In the genomic region with DNA sequence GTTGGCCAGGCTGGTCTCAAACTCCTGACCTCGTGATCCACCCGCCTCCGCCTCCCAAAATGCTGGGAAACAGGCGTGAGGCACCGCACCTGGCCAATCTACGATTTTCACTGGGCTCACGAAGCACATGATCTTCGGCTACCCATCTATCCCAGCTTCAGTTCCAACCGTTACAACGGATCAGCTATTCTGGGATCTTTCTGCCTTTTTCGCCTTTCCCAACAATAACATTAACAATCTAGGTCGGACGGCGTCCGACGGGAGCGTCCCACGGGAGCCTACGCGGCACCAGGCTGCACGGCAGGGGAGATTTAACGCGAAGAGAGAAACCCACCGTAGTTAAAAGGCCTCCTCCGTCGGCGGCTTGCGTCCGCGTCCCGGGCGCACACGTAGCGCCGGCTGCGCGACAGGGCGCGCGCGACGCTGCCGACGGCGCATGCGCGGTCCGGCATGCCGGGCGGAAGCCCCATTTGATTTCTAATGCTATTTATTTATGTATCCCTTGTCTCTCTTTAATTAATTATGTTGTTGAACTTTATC, we compare ENCODE assay signal across 8 cellular contexts.
DNase-seq lines count a peak whose midpoint lies in the region; ATAC-seq, FAIRE-seq and TF ChIP-seq lines count a peak whose summit lies in the region.

Gene MSL3B, minus strand, starts transcription at position 394 of the 540 bp plus-strand sequence.

- peak within 1 kb of the TSS; percentile 83 to 91 (median 88) for H3K4me3 Mint-ChIP-seq in brain

- no peaks in the 10 kb centered on the region for H3K9me1 ChIP-seq in keratinocyte (ENCODE audit: control insufficient read depth, extremely low read depth, insufficient read depth, low read length)

- H3K27ac ChIP-seq in HUES48 (ENCODE audit: low read depth, low read length): no peak within 1 kb of the TSS
- peak within 1 kb of the TSS; percentile 62 for H3K27ac ChIP-seq in keratinocyte (ENCODE audit: control insufficient read depth, insufficient read depth, low read length)

- no peaks in the 10 kb centered on the region for H4K20me1 ChIP-seq in keratinocyte (ENCODE audit: control insufficient read depth, extremely low read depth, insufficient read depth, low read length)

- peaks cover 20 to 30% (median 23%) of the 10 kb centered on the region in 5 experiments for H3K9me3 Mint-ChIP-seq in brain

- peak within 1 kb of the TSS; percentile 89 for H3K4me2 ChIP-seq in keratinocyte (ENCODE audit: control insufficient read depth, extremely low read depth, insufficient read depth, low read depth, low read length)

- TF ChIP-seq CTCF in brain (conservative IDR thresholded peaks at IDR 0.05) (no peak), keratinocyte (optimal IDR thresholded peaks at IDR 0.05 in 1 of 3, IDR thresholded peaks at IDR 0.05 in 1 of 3, conservative IDR thresholded peaks at IDR 0.05 in 1 of 3; ENCODE audit: extremely low read depth in 1 of 3, insufficient read depth in 2 of 3, low read length in 3 of 3) (no peak)

- ATAC-seq in HG02840 (IDR thresholded peaks at IDR 0.05; ENCODE audit: low FRiP score, unreplicated experiment): no peak

- H3K9ac ChIP-seq in HUES48 (ENCODE audit: low read depth, low read length): peak within 1 kb of the TSS; percentile 80
- peak within 1 kb of the TSS; percentile 78 for H3K9ac ChIP-seq in keratinocyte (ENCODE audit: control insufficient read depth, extremely low read depth, insufficient read depth, low read length)

- dilution Hi-C loops in keratinocyte (cut with MboI; ENCODE audit: extremely low pct_ligation_motif_present, low sequenced_read_pairs): no loop called here

- H3K4me1 Mint-ChIP-seq in brain: peaks cover 4% of the 10 kb centered on the region

- H3K27me3 ChIP-seq in HUES48 (ENCODE audit: control insufficient read depth, insufficient read depth, low read length) (peaks cover 12% of the 10 kb centered on the region), keratinocyte (ENCODE audit: control insufficient read depth, extremely low read depth, insufficient read depth, low read length) (no peaks in the 10 kb centered on the region)

- H3K4me1 ChIP-seq in HUES48 (ENCODE audit: control insufficient read depth, insufficient read depth, low read length) (no peaks in the 10 kb centered on the region), keratinocyte (ENCODE audit: control insufficient read depth, extremely low read depth, insufficient read depth, low read length) (no peaks in the 10 kb centered on the region)

- H3K27me3 Mint-ChIP-seq in brain: peaks cover 17% of the 10 kb centered on the region

- H3K27ac Mint-ChIP-seq in brain: peak within 1 kb of the TSS in 4 of 5 experiments; percentile 69 to 89 (median 82)

- H3K4me3 ChIP-seq in HUES48 (ENCODE audit: low read depth, low read length) (peak within 1 kb of the TSS; percentile 78), keratinocyte (ENCODE audit: control insufficient read depth in 2 of 3, extremely low read depth in 1 of 3, insufficient read depth in 2 of 3, low read depth in 1 of 3, low read length in 3 of 3) (peak within 1 kb of the TSS; percentile 51 to 89 (median 85))

- H3K36me3 ChIP-seq in HUES48 (ENCODE audit: control insufficient read depth, insufficient read depth, low read length) (peaks cover 18% of the 10 kb centered on the region), keratinocyte (ENCODE audit: control insufficient read depth in 2 of 2, extremely low read depth in 1 of 2, insufficient read depth in 2 of 2, low read length in 2 of 2) (peaks cover 3 to 5% of the 10 kb centered on the region in 2 experiments)

- peak; percentile 46 for DNase-seq in NCI-H82 (lab: John Stamatoyannopoulos, UW)
- DNase-seq in NCI-H82 treated with DMSO at 0.1 percent for 48 hours (lab: John Stamatoyannopoulos, UW; ENCODE audit: unreplicated experiment): no peak
- DNase-seq in T-helper 22 cell (ENCODE audit: low read depth): peak; percentile 26
- DNase-seq in keratinocyte (ENCODE audit: low read depth, low spot score): no peak
- peak; percentile 53 for DNase-seq in stimulated activated CD4-positive, alpha-beta T cell treated with anti-CD3 and anti-CD28 coated beads, Interleukin-4, amount 100 ng/mL, for 24 hours

- peak; percentile 9 for FAIRE-seq in keratinocyte (lab: Jason Lieb, UNC)

- H2AFZ ChIP-seq in keratinocyte (ENCODE audit: control insufficient read depth, low read length): peak within 1 kb of the TSS; percentile 99

- H3K36me3 Mint-ChIP-seq in brain: peaks cover 26% of the 10 kb centered on the region

- H3K79me2 ChIP-seq in keratinocyte (ENCODE audit: control insufficient read depth, insufficient read depth, low read length): no peaks in the 10 kb centered on the region

- H3K9me3 ChIP-seq in HUES48 (ENCODE audit: control insufficient read depth, insufficient read depth, low read length) (no peaks in the 10 kb centered on the region), keratinocyte (ENCODE audit: control insufficient read depth, low read depth, low read length) (no peaks in the 10 kb centered on the region)

Comparison
In these comparisons a context has a peak if more than half of its experiments do, and no peak if none do; other contexts are left out.
1. DNase-seq: peak in NCI-H82 (single experiment), T-helper 22 cell (single experiment) and stimulated activated CD4-positive, alpha-beta T cell treated with anti-CD3 and anti-CD28 coated beads, Interleukin-4, amount 100 ng/mL, for 24 hours (single experiment); none in NCI-H82 treated with DMSO at 0.1 percent for 48 hours (single experiment) and keratinocyte (single experiment).